In the genomic region with DNA sequence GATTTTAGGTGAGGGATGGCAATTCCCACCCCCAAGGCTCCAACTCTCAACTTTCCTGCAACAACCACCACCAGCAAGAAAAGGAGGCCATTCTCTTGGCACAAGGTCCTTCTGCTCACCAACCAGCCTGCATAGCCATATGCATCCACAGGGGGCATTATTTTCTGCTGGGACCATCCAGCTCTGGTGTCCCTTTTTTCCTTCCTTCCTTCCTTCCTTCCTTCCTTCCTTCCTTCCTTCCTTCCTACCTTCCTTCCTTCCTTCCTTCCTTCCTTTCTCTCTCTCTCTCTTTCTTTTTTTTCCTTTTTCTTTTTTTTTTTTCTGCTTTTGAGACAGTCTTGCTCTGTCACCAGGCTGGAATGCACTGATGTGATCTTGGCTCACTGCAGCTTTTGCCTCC, we compare ENCODE assay signal across 11 cellular contexts. TPM values are rescaled to one million over a fixed set of nuclear protein-coding genes. Genes with fewer than 3 reads are reported as not detected.
DNase-seq lines count a peak whose midpoint lies in the region; ATAC-seq and TF ChIP-seq lines count a peak whose summit lies in the region.
"Had no signal": no experiment of that assay in that cellular context is flagged by ENCODE, and none has a peak within 500 bp of the region (broad histone marks: within the 10 kb centered on the region; RNA-seq: fewer than 3 reads in every experiment).

No MANE protein-coding gene starts in this region.

- H3K36me3 Mint-ChIP-seq in glutamatergic neuron (ENCODE audit: unreplicated experiment), result no peaks in the 10 kb centered on the region

- ATAC-seq in HG02973 (IDR thresholded peaks at IDR 0.05; ENCODE audit: unreplicated experiment), result no peak
- ATAC-seq in HG03571 (IDR thresholded peaks at IDR 0.05; ENCODE audit: unreplicated experiment), result no peak
- no peak for ATAC-seq in HG03175 (IDR thresholded peaks at IDR 0.05; ENCODE audit: unreplicated experiment)
- ATAC-seq: left lung had no signal

- H3K36me3 ChIP-seq in SJCRH30, result peaks cover 12% of the 10 kb centered on the region

- no peaks in the 10 kb centered on the region for H3K27me3 Mint-ChIP-seq in glutamatergic neuron (ENCODE audit: unreplicated experiment)
- H3K27me3 Mint-ChIP-seq: stimulated activated naive CD8-positive, alpha-beta T cell treated with anti-CD3 and anti-CD28 coated beads, Interleukin-15, Interleukin-2, amounts not matched to agents 100 ng/mL and 50 ng/mL, for 24 hours had no signal

- H3K4me1 Mint-ChIP-seq in glutamatergic neuron (ENCODE audit: low read depth, unreplicated experiment), result peaks cover 9% of the 10 kb centered on the region

- no peak overlapping the region for H3K4me3 Mint-ChIP-seq in glutamatergic neuron (ENCODE audit: unreplicated experiment)
- H3K4me3 Mint-ChIP-seq: stimulated activated naive CD8-positive, alpha-beta T cell treated with anti-CD3 and anti-CD28 coated beads, Interleukin-15, Interleukin-2, amounts not matched to agents 100 ng/mL and 50 ng/mL, for 24 hours had no signal

- peak; percentile 61 for TF ChIP-seq CTCF in GM12864 (IDR thresholded peaks at IDR 0.05; ENCODE audit: low read depth, low read length, missing control alignments)
- peak; percentile 28 for TF ChIP-seq CTCF in glutamatergic neuron (IDR thresholded peaks at IDR 0.05; ENCODE audit: partially characterized antibody, unreplicated experiment)

- no peaks in the 10 kb centered on the region for H3K9me3 ChIP-seq in SJCRH30 (replicated peaks)
- H3K9me3 ChIP-seq: left lung had no signal

- H3K27ac Mint-ChIP-seq in glutamatergic neuron (ENCODE audit: unreplicated experiment), result no peak overlapping the region
- H3K27ac Mint-ChIP-seq: stimulated activated naive CD8-positive, alpha-beta T cell treated with anti-CD3 and anti-CD28 coated beads, Interleukin-15, Interleukin-2, amounts not matched to agents 100 ng/mL and 50 ng/mL, for 24 hours had no signal

- H3K4me3 ChIP-seq in GM12864 (ENCODE audit: low read depth, low read length) (no peak overlapping the region), SJCRH30 (no peak overlapping the region)
- H3K4me3 ChIP-seq: left lung had no signal

- H3K9me3 Mint-ChIP-seq in glutamatergic neuron (ENCODE audit: unreplicated experiment), result no peaks in the 10 kb centered on the region
- H3K9me3 Mint-ChIP-seq: stimulated activated naive CD8-positive, alpha-beta T cell treated with anti-CD3 and anti-CD28 coated beads, Interleukin-15, Interleukin-2, amounts not matched to agents 100 ng/mL and 50 ng/mL, for 24 hours had no signal

- no peaks in the 10 kb centered on the region for H3K4me1 ChIP-seq in SJCRH30
- H3K4me1 ChIP-seq: left lung had no signal

- no peaks in the 10 kb centered on the region for H3K27me3 ChIP-seq in SJCRH30
- H3K27me3 ChIP-seq: left lung had no signal

- DNase-seq in AG08396 (ENCODE audit: low spot score) (peak; percentile 21), GM12864 (ENCODE audit: low read depth) (no peak), SJCRH30 (peak; percentile 35 to 58), glutamatergic neuron (peak; percentile 17)
- DNase-seq in activated naive CD4-positive, alpha-beta T cell treated with Interleukin-2 at 50 U/mL for 16 hours, result no peak
- DNase-seq: NCI-H187 treated with DMSO at 0.1 percent for 48 hours had no signal

- no peak overlapping the region for H3K27ac ChIP-seq in SJCRH30
- H3K27ac ChIP-seq: left lung had no signal

RNA-seq across cellular contexts. Expression of gene COX10, which starts 21.1 kb away (rescaled TPM):
- 93.7 and 105 TPM in 2 replicates for total RNA-seq in SJCRH30 (2014; rRNA removed; shearing (Covaris generic))
- 18.7 TPM for total RNA-seq in glutamatergic neuron (ENCODE audit: unreplicated experiment)

Comparison
In these comparisons a context has a peak if more than half of its experiments do, and no peak if none do; other contexts are left out.
1. DNase-seq: peak in AG08396 (single experiment), SJCRH30 (2 of 2) and glutamatergic neuron (single experiment); none in GM12864 (single experiment) and activated naive CD4-positive, alpha-beta T cell treated with Interleukin-2 at 50 U/mL for 16 hours (single experiment).